In genomic region chr2:208983476-208983875, GRCh38 we compare ENCODE assay signal across 9 cellular contexts.
"Had no signal": no experiment of that assay in that cellular context is flagged by ENCODE, and none has a peak within 500 bp of the region (broad histone marks: within the 10 kb centered on the region; RNA-seq: fewer than 3 reads in every experiment).

No MANE protein-coding gene starts in this region.

- H3K9me3 ChIP-seq: esophagus muscularis mucosa, left lung, sigmoid colon had no signal

- H3K36me3 ChIP-seq: esophagus muscularis mucosa, left lung, sigmoid colon had no signal

- H3K27ac ChIP-seq: esophagus muscularis mucosa, left lung, sigmoid colon had no signal

- H3K4me3 ChIP-seq: esophagus muscularis mucosa, left lung, sigmoid colon had no signal

- DNase-seq: activated T-cell treated with anti-CD3 and anti-CD28 coated beads, Interleukin-2, amount 50 U/mL, for 1 hour; foreskin fibroblast; left lung; occipital lobe; sigmoid colon; stimulated activated CD4-positive, alpha-beta T cell treated with anti-CD3 and anti-CD28 coated beads, Interleukin-2, amount 100 ng/mL, for 48 hours; stimulated activated naive CD8-positive, alpha-beta T cell treated with anti-CD3 and anti-CD28 coated beads, Interleukin-15, Interleukin-2, amounts not matched to agents 100 U/mL and 50 U/mL, for 24 hours; T-helper 2 cell had no signal

- H3K4me1 ChIP-seq: esophagus muscularis mucosa, left lung, sigmoid colon had no signal

- H3K27me3 ChIP-seq: esophagus muscularis mucosa, left lung, sigmoid colon had no signal
